28 cellular contexts compared by ENCODE assay signal in the genomic region with DNA sequence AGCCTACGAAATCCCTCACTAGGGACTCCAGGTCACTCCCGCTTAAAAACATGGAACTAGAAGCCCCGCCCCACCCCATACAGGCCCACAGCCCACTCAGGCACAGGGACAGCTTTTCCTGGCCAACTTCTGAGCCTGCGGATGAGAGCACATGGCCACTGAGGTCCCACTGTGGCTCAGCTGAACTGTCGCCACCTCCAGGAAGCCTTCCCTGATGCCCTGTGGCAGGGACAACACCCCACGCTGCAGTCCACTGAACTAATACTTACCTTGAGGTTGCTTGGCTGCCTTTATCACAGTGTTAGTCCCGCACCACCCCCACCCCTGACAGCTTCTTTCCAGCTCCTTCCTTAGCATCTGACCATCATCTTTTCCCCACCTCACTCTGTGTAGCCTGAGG.
"Had no signal": no experiment of that assay in that cellular context is flagged by ENCODE, and none has a peak within 500 bp of the region (broad histone marks: within the 10 kb centered on the region; RNA-seq: fewer than 3 reads in every experiment).

No MANE protein-coding gene starts in this region.

- H3K27me3 ChIP-seq: ovary, thyroid gland, upper lobe of left lung, vagina had no signal

- H3K4me1 Mint-ChIP-seq: naive B cell; naive thymus-derived CD8-positive, alpha-beta T cell; nephron progenitor cell; neural crest cell; stimulated activated naive B cell treated with anti-CD40 and anti-IgM and Interleukin-4, amounts not matched to agents 10 μg/mL and 1 μg/mL and 100 μg/mL, for 72 hours had no signal

- H3K9me3 ChIP-seq: ovary, psoas muscle, thyroid gland had no signal

- H3K4me3 Mint-ChIP-seq: naive B cell; naive thymus-derived CD8-positive, alpha-beta T cell; natural killer cell treated with Interleukin-12 subunit alpha and Interleukin-12 subunit beta and Interleukin-15 and Interleukin-18, amount 100 ng/mL, for 72 hours; nephron progenitor cell; neural crest cell; stimulated activated naive B cell treated with anti-CD40 and anti-IgM and Interleukin-4, amounts not matched to agents 10 μg/mL and 1 μg/mL and 100 μg/mL, for 72 hours; stimulated activated naive CD8-positive, alpha-beta T cell treated with anti-CD3 and anti-CD28 coated beads, Interleukin-15, Interleukin-2, amounts not matched to agents 100 ng/mL and 50 ng/mL, for 24 hours had no signal

- H2AFZ ChIP-seq: parathyroid adenoma had no signal

- ATAC-seq: naive thymus-derived CD8-positive, alpha-beta T cell; psoas muscle; right cardiac atrium; sciatic nerve; stimulated activated naive B cell treated with anti-CD40 and anti-IgM and Interleukin-4, amounts not matched to agents 10 μg/mL and 1 μg/mL and 100 μg/mL, for 72 hours had no signal

- H3K9ac ChIP-seq: parathyroid adenoma had no signal

- DNase-seq: naive B cell; naive thymus-derived CD8-positive, alpha-beta T cell; nephron progenitor cell; occipital lobe; ovary; psoas muscle; right cardiac atrium; stimulated activated CD4-positive, alpha-beta T cell treated with anti-CD3 and anti-CD28 coated beads, Interleukin-1b, Interleukin-23, amount 100 ng/mL, for 48 hours; stimulated activated CD4-positive, alpha-beta T cell treated with anti-CD3 and anti-CD28 coated beads, Interleukin-4, amount 100 ng/mL, for 1 hour; stimulated activated CD4-positive, alpha-beta T cell treated with anti-CD3 and anti-CD28 coated beads, Interleukin-4, amount 100 ng/mL, for 4 hours; stimulated activated CD8-positive, alpha-beta memory T cell treated with anti-CD3 and anti-CD28 coated beads, Interleukin-4, amount 100 ng/mL, for 48 hours; stimulated activated naive B cell treated with anti-CD40 and anti-IgM and Interleukin-4, amounts not matched to agents 10 μg/mL and 1 μg/mL and 100 μg/mL, for 72 hours; stimulated activated naive CD4-positive, alpha-beta T cell treated with Interleukin-2 at 50 U/mL for 16 hours; stomach; thyroid gland; trophoblast cell; upper lobe of left lung had no signal

- H3K4me1 ChIP-seq: parathyroid adenoma, psoas muscle, stomach, thyroid gland, tibial nerve, upper lobe of left lung, vagina had no signal

- H3K27ac Mint-ChIP-seq: naive B cell; naive thymus-derived CD8-positive, alpha-beta T cell; natural killer cell treated with Interleukin-12 subunit alpha and Interleukin-12 subunit beta and Interleukin-15 and Interleukin-18, amount 100 ng/mL, for 72 hours; nephron progenitor cell; progenitor cell of endocrine pancreas; stimulated activated naive B cell treated with anti-CD40 and anti-IgM and Interleukin-4, amounts not matched to agents 10 μg/mL and 1 μg/mL and 100 μg/mL, for 72 hours; stimulated activated naive CD8-positive, alpha-beta T cell treated with anti-CD3 and anti-CD28 coated beads, Interleukin-15, Interleukin-2, amounts not matched to agents 100 ng/mL and 50 ng/mL, for 24 hours had no signal

- H3K36me3 ChIP-seq: ovary, stomach, thoracic aorta, thyroid gland, tibial nerve, upper lobe of left lung, vagina had no signal

- H3K4me3 ChIP-seq: ovary, psoas muscle, skin epidermis, smooth muscle cell, stomach, thoracic aorta, thyroid gland, tibial nerve, upper lobe of left lung, vagina had no signal

- H3K36me3 Mint-ChIP-seq: naive B cell; naive thymus-derived CD8-positive, alpha-beta T cell; natural killer cell treated with Interleukin-12 subunit alpha and Interleukin-12 subunit beta and Interleukin-15 and Interleukin-18, amount 100 ng/mL, for 72 hours; stimulated activated naive B cell treated with anti-CD40 and anti-IgM and Interleukin-4, amounts not matched to agents 10 μg/mL and 1 μg/mL and 100 μg/mL, for 72 hours had no signal

- H3K4me2 ChIP-seq: smooth muscle cell had no signal

- H3K27ac ChIP-seq: ovary, parathyroid adenoma, psoas muscle, skin epidermis, stomach, thoracic aorta, thyroid gland, tibial nerve, upper lobe of left lung, vagina had no signal
